1 cellular context compared by ENCODE assay signal in the genomic region with DNA sequence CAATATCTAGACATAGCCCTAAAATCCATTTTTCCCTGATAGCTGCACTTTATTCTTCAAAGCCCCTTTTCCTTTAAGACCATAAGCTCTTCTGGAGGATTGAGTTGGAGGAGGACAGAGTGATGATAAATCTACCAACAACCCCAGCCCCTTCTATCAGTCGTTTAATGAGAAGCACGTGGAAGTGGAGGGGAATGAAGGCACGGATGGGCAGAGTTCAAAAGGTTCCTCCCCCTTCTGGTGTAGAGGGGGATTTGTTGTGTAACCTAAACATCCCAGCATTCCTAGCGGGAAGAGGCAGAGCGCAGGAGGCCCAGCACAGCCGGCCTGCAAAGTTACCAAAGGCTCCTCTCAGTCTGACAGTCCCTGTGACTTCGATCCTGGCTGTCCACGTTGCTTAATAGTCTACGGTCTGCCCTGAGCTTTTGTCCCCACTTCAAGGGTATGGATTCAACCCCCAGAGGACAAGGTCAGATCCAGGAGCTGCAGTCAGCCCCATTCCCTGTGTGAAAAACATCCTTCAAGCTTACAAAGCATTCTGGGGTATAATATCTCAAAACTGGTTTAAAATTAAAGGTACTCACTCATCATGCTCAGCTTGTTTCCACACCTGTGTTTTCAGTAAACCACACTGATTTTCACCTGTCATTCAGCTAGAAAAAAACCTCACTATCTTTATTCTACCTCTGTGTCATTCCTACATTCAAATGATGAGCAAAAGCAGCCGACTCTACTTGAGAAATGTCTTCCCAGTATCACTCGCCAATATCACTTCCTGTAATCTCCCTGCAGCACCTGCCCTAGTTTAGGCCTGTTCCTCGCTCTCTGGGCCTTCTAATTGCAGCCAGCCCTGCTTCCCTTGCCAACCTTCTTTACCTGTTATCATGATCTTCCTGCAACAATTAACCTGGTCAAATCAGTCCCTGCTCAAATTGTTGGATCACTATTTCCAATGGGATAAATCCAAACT.
TF ChIP-seq lines count a peak whose summit lies in the region.

No MANE protein-coding gene starts in this region.

TF ChIP-seq in HepG2, 621 proteins besides CTCF, POLR2A, EP300 and RAD21 (continued from another document and continues in another):
- TF ChIP-seq ZNF251 (CRISPR knock-in tag; IDR thresholded peaks at IDR 0.05) (no peak), TSC22D2 (CRISPR knock-in tag; IDR thresholded peaks at IDR 0.05; ENCODE audit: borderline replicate concordance) (no peak), ZNF337 (CRISPR knock-in tag; IDR thresholded peaks at IDR 0.05; ENCODE audit: borderline replicate concordance, low read depth) (peak; percentile 82; the same call in 1 of the 2 replicates), MTF2 (CRISPR knock-in tag; IDR thresholded peaks at IDR 0.05; ENCODE audit: borderline replicate concordance) (no peak), TRIM24 (CRISPR knock-in tag; IDR thresholded peaks at IDR 0.05) (peak; percentile 46; the same call in 1 of the 2 replicates), ZNF17 (CRISPR knock-in tag; IDR thresholded peaks at IDR 0.05) (no peak), GATAD1 (CRISPR knock-in tag; IDR thresholded peaks at IDR 0.05) (peak; percentile 76), BRCA1 (CRISPR knock-in tag; IDR thresholded peaks at IDR 0.05) (no peak), MXD4 (CRISPR knock-in tag; IDR thresholded peaks at IDR 0.05) (peak; percentile 87; the same call in 1 of the 2 replicates), RARG (CRISPR knock-in tag; IDR thresholded peaks at IDR 0.05; ENCODE audit: low read depth) (no peak), KLF6 (CRISPR knock-in tag; IDR thresholded peaks at IDR 0.05) (peak; percentile 41; the same call in 1 of the 2 replicates), MZF1 (CRISPR knock-in tag; IDR thresholded peaks at IDR 0.05; ENCODE audit: borderline replicate concordance) (no peak), ZNF607 (CRISPR knock-in tag; IDR thresholded peaks at IDR 0.05; ENCODE audit: borderline replicate concordance) (peak; percentile 61; the same call in 1 of the 2 replicates), ZNF768 (CRISPR knock-in tag; IDR thresholded peaks at IDR 0.05) (no peak), NRL (CRISPR knock-in tag; IDR thresholded peaks at IDR 0.05; ENCODE audit: borderline replicate concordance) (peak; percentile 47; the same call in 1 of the 2 replicates), ZFAT (CRISPR knock-in tag; conservative IDR thresholded peaks at IDR 0.05) (no peak), FOSL2 (CRISPR knock-in tag; IDR thresholded peaks at IDR 0.05) (peak; percentile 84), HNRNPLL (IDR thresholded peaks at IDR 0.05; ENCODE audit: low read depth, low read length, poor library complexity, severe bottlenecking) (no peak), NCOA2 (CRISPR knock-in tag; IDR thresholded peaks at IDR 0.05) (peak; percentile 90), CBX1 (IDR thresholded peaks at IDR 0.05; ENCODE audit: low read depth) (no peak), ZFP36L2 (CRISPR knock-in tag; IDR thresholded peaks at IDR 0.05) (no peak), KDM1A (CRISPR knock-in tag; IDR thresholded peaks at IDR 0.05) (peak; percentile 76; the same call in 1 of the 2 replicates), FIP1L1 (IDR thresholded peaks at IDR 0.05; ENCODE audit: borderline replicate concordance, insufficient read depth, low read depth, low read length) (no peak), MAFG (CRISPR knock-in tag; IDR thresholded peaks at IDR 0.05) (no peak), ZNF616 (CRISPR knock-in tag; IDR thresholded peaks at IDR 0.05; ENCODE audit: low read depth) (no peak), CC2D1A (CRISPR knock-in tag; IDR thresholded peaks at IDR 0.05) (no peak), KDM2A (CRISPR knock-in tag; IDR thresholded peaks at IDR 0.05; ENCODE audit: borderline replicate concordance, low read depth) (peak; percentile 66), TEAD2 (CRISPR knock-in tag; IDR thresholded peaks at IDR 0.05) (no peak), ZNF775 (CRISPR knock-in tag; IDR thresholded peaks at IDR 0.05; ENCODE audit: borderline replicate concordance) (0 out of 2 replicates have a peak, but pooled peaks have one; percentile 72), SMYD3 (CRISPR knock-in tag; IDR thresholded peaks at IDR 0.05) (peak; percentile 89; the same call in 1 of the 2 replicates), ZSCAN25 (CRISPR knock-in tag; IDR thresholded peaks at IDR 0.05) (peak; percentile 74), ZNF496 (CRISPR knock-in tag; IDR thresholded peaks at IDR 0.05; ENCODE audit: insufficient replicate concordance) (no peak), YY1 (IDR thresholded peaks at IDR 0.05; ENCODE audit: insufficient read depth, insufficient replicate concordance, low read depth, low read length) (peak; percentile 65)
- TF ChIP-seq, protein P1, sequence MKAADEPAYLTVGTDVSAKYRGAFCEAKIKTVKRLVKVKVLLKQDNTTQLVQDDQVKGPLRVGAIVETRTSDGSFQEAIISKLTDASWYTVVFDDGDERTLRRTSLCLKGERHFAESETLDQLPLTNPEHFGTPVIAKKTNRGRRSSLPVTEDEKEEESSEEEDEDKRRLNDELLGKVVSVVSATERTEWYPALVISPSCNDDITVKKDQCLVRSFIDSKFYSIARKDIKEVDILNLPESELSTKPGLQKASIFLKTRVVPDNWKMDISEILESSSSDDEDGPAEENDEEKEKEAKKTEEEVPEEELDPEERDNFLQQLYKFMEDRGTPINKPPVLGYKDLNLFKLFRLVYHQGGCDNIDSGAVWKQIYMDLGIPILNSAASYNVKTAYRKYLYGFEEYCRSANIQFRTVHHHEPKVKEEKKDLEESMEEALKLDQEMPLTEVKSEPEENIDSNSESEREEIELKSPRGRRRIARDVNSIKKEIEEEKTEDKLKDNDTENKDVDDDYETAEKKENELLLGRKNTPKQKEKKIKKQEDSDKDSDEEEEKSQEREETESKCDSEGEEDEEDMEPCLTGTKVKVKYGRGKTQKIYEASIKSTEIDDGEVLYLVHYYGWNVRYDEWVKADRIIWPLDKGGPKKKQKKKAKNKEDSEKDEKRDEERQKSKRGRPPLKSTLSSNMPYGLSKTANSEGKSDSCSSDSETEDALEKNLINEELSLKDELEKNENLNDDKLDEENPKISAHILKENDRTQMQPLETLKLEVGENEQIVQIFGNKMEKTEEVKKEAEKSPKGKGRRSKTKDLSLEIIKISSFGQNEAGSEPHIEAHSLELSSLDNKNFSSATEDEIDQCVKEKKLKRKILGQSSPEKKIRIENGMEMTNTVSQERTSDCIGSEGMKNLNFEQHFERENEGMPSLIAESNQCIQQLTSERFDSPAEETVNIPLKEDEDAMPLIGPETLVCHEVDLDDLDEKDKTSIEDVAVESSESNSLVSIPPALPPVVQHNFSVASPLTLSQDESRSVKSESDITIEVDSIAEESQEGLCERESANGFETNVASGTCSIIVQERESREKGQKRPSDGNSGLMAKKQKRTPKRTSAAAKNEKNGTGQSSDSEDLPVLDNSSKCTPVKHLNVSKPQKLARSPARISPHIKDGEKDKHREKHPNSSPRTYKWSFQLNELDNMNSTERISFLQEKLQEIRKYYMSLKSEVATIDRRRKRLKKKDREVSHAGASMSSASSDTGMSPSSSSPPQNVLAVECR (CRISPR knock-in tag; IDR thresholded peaks at IDR 0.05; ENCODE audit: borderline replicate concordance) = peak; percentile 76; the same call in 1 of the 2 replicates
- TF ChIP-seq, protein P2, sequence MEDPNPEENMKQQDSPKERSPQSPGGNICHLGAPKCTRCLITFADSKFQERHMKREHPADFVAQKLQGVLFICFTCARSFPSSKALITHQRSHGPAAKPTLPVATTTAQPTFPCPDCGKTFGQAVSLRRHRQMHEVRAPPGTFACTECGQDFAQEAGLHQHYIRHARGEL (CRISPR knock-in tag; IDR thresholded peaks at IDR 0.05) = no peak
- TF ChIP-seq, protein P3, sequence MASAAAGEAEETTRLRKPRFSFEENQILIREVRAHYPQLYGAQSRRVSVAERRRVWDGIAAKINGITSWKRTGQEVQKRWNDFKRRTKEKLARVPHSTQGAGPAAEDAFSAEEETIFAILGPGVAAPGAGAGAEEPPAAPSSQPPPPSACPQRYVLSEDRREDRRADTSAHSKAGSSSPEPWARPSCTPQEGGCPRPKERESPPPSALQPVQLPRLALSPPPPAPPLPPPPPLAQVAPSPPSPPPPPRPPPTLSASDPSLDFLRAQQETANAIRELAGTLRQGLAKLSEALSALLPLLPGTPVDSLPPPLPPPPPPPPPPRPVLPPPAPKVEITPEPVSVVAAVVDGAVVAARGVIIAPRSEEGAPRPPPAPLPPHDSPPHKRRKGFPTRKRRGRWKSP (CRISPR knock-in tag; IDR thresholded peaks at IDR 0.05) = peak; percentile 90
- TF ChIP-seq, protein P4, sequence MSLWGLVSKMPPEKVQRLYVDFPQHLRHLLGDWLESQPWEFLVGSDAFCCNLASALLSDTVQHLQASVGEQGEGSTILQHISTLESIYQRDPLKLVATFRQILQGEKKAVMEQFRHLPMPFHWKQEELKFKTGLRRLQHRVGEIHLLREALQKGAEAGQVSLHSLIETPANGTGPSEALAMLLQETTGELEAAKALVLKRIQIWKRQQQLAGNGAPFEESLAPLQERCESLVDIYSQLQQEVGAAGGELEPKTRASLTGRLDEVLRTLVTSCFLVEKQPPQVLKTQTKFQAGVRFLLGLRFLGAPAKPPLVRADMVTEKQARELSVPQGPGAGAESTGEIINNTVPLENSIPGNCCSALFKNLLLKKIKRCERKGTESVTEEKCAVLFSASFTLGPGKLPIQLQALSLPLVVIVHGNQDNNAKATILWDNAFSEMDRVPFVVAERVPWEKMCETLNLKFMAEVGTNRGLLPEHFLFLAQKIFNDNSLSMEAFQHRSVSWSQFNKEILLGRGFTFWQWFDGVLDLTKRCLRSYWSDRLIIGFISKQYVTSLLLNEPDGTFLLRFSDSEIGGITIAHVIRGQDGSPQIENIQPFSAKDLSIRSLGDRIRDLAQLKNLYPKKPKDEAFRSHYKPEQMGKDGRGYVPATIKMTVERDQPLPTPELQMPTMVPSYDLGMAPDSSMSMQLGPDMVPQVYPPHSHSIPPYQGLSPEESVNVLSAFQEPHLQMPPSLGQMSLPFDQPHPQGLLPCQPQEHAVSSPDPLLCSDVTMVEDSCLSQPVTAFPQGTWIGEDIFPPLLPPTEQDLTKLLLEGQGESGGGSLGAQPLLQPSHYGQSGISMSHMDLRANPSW (CRISPR knock-in tag; IDR thresholded peaks at IDR 0.05; ENCODE audit: borderline replicate concordance) = no peak
- TF ChIP-seq, protein P5, sequence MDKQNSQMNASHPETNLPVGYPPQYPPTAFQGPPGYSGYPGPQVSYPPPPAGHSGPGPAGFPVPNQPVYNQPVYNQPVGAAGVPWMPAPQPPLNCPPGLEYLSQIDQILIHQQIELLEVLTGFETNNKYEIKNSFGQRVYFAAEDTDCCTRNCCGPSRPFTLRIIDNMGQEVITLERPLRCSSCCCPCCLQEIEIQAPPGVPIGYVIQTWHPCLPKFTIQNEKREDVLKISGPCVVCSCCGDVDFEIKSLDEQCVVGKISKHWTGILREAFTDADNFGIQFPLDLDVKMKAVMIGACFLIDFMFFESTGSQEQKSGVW (CRISPR knock-in tag; IDR thresholded peaks at IDR 0.05; ENCODE audit: borderline replicate concordance) = no peak
- TF ChIP-seq, protein P6, sequence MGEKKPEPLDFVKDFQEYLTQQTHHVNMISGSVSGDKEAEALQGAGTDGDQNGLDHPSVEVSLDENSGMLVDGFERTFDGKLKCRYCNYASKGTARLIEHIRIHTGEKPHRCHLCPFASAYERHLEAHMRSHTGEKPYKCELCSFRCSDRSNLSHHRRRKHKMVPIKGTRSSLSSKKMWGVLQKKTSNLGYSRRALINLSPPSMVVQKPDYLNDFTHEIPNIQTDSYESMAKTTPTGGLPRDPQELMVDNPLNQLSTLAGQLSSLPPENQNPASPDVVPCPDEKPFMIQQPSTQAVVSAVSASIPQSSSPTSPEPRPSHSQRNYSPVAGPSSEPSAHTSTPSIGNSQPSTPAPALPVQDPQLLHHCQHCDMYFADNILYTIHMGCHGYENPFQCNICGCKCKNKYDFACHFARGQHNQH (CRISPR knock-in tag; IDR thresholded peaks at IDR 0.05) = peak; percentile 95; the same call in 1 of the 2 replicates
- TF ChIP-seq, protein P7, sequence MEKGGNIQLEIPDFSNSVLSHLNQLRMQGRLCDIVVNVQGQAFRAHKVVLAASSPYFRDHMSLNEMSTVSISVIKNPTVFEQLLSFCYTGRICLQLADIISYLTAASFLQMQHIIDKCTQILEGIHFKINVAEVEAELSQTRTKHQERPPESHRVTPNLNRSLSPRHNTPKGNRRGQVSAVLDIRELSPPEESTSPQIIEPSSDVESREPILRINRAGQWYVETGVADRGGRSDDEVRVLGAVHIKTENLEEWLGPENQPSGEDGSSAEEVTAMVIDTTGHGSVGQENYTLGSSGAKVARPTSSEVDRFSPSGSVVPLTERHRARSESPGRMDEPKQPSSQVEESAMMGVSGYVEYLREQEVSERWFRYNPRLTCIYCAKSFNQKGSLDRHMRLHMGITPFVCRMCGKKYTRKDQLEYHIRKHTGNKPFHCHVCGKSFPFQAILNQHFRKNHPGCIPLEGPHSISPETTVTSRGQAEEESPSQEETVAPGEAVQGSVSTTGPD (CRISPR knock-in tag; IDR thresholded peaks at IDR 0.05) = no peak; the same call in 1 of the 2 replicates
- TF ChIP-seq, protein P8, sequence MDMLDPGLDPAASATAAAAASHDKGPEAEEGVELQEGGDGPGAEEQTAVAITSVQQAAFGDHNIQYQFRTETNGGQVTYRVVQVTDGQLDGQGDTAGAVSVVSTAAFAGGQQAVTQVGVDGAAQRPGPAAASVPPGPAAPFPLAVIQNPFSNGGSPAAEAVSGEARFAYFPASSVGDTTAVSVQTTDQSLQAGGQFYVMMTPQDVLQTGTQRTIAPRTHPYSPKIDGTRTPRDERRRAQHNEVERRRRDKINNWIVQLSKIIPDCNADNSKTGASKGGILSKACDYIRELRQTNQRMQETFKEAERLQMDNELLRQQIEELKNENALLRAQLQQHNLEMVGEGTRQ (IDR thresholded peaks at IDR 0.05; ENCODE audit: low read depth, low read length) = no peak
- TF ChIP-seq, protein P8 (CRISPR knock-in tag; IDR thresholded peaks at IDR 0.05; ENCODE audit: borderline replicate concordance) = peak; percentile 41; the same call in 1 of the 2 replicates
- TF ChIP-seq, protein P9, sequence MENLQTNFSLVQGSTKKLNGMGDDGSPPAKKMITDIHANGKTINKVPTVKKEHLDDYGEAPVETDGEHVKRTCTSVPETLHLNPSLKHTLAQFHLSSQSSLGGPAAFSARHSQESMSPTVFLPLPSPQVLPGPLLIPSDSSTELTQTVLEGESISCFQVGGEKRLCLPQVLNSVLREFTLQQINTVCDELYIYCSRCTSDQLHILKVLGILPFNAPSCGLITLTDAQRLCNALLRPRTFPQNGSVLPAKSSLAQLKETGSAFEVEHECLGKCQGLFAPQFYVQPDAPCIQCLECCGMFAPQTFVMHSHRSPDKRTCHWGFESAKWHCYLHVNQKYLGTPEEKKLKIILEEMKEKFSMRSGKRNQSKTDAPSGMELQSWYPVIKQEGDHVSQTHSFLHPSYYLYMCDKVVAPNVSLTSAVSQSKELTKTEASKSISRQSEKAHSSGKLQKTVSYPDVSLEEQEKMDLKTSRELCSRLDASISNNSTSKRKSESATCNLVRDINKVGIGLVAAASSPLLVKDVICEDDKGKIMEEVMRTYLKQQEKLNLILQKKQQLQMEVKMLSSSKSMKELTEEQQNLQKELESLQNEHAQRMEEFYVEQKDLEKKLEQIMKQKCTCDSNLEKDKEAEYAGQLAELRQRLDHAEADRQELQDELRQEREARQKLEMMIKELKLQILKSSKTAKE (CRISPR knock-in tag; IDR thresholded peaks at IDR 0.05; ENCODE audit: borderline replicate concordance) = peak; percentile 73; the same call in 1 of the 2 replicates
